ENCODE assay signal across 28 cellular contexts in genomic region chr7:155181768-155182167, GRCh38.
"Had no signal": no experiment of that assay in that cellular context is flagged by ENCODE, and none has a peak within 500 bp of the region (broad histone marks: within the 10 kb centered on the region; RNA-seq: fewer than 3 reads in every experiment).

No MANE protein-coding gene starts in this region.

- H3K36me3 ChIP-seq: left ventricle myocardium inferior, neural progenitor cell, neutrophil, ovary, stomach, suprapubic skin, thoracic aorta, tibial artery had no signal

- H3K27ac Mint-ChIP-seq: mesothelial cell of epicardium; natural killer cell; nephron progenitor cell; neural progenitor cell; progenitor cell of endocrine pancreas; stimulated activated naive B cell treated with anti-CD40 and anti-IgM and Interleukin-4, amounts not matched to agents 10 μg/mL and 1 μg/mL and 100 μg/mL, for 72 hours had no signal

- H3K4me1 Mint-ChIP-seq: mesothelial cell of epicardium; naive B cell; natural killer cell; nephron progenitor cell; neural progenitor cell; stimulated activated naive B cell treated with anti-CD40 and anti-IgM and Interleukin-4, amounts not matched to agents 10 μg/mL and 1 μg/mL and 100 μg/mL, for 72 hours had no signal

- DNase-seq: islet precursor cell; left ventricle myocardium inferior; mesendoderm; naive B cell; natural killer cell; nephron progenitor cell; occipital lobe; ovary; right cardiac atrium; stimulated activated CD4-positive, alpha-beta T cell treated with anti-CD3 and anti-CD28 coated beads, Interleukin-12 subunit alpha, Interleukin-12 subunit beta, amount 100 ng/mL, for 4 hours; stimulated activated CD4-positive, alpha-beta T cell treated with anti-CD3 and anti-CD28 coated beads, Interleukin-15, amount 100 ng/mL, for 24 hours; stimulated activated CD4-positive, alpha-beta T cell treated with anti-CD3 and anti-CD28 coated beads, Interleukin-2, amount 100 ng/mL, for 24 hours; stimulated activated CD4-positive, alpha-beta T cell treated with anti-CD3 and anti-CD28 coated beads, Interleukin-4, amount 100 ng/mL, for 1 hour; stimulated activated naive B cell treated with anti-CD40 and anti-IgM and Interleukin-4, amounts not matched to agents 10 μg/mL and 1 μg/mL and 100 μg/mL, for 72 hours; stimulated activated naive CD8-positive, alpha-beta T cell treated with anti-CD3 and anti-CD28 coated beads, Interleukin-15, Interleukin-2, amounts not matched to agents 100 U/mL and 50 U/mL, for 24 hours; stomach; tibial artery; trophoblast cell had no signal

- H3K4me3 ChIP-seq: hepatocyte, left ventricle myocardium inferior, lung, neural progenitor cell, ovary, skin epidermis, stomach, suprapubic skin, thoracic aorta, tibial artery had no signal

- H3K27me3 Mint-ChIP-seq: progenitor cell of endocrine pancreas had no signal

- H3K4me1 ChIP-seq: left ventricle myocardium inferior, neural progenitor cell, stomach, suprapubic skin, tibial artery had no signal

- H3K27ac ChIP-seq: hepatocyte, left ventricle myocardium inferior, neural progenitor cell, neutrophil, ovary, skin epidermis, stomach, suprapubic skin, thoracic aorta, tibial artery had no signal

- H3K27me3 ChIP-seq: hepatocyte, neural progenitor cell, neutrophil, ovary, stomach, tibial artery had no signal

- ATAC-seq: right cardiac atrium; sciatic nerve; stimulated activated naive B cell treated with anti-CD40 and anti-IgM and Interleukin-4, amounts not matched to agents 10 μg/mL and 1 μg/mL and 100 μg/mL, for 72 hours; stimulated activated naive CD8-positive, alpha-beta T cell treated with anti-CD3 and anti-CD28 coated beads, Interleukin-15, Interleukin-2, amounts not matched to agents 100 U/mL and 50 U/mL, for 24 hours had no signal

- H3K36me3 Mint-ChIP-seq: neural progenitor cell had no signal

- H3K4me3 Mint-ChIP-seq: mesothelial cell of epicardium; naive B cell; natural killer cell; nephron progenitor cell; neural progenitor cell; stimulated activated naive B cell treated with anti-CD40 and anti-IgM and Interleukin-4, amounts not matched to agents 10 μg/mL and 1 μg/mL and 100 μg/mL, for 72 hours had no signal
